In the genomic region with DNA sequence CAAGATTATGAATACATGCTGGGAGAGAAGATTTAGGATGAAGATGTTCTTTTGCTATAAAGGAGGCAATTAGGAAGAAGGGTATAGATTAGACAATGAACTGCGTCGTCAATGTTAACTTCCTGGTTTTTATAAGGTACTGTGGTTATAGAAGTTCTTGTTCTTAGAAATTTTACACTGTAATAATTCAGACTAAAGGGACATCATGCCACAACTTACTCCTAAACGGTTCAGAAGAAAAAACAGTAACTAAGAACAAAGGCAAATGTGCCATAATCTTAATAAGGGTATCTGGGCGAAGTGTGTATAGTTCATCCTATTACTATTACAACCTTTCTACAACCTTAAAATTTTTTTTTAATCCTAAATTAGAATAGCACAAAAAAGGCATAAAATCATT, we compare ENCODE assay signal across 1 cellular context.
TF ChIP-seq lines count a peak whose summit lies in the region.

No MANE protein-coding gene starts in this region.

TF ChIP-seq in K562, 482 proteins besides CTCF, POLR2A, EP300 and RAD21:
- TF ChIP-seq, protein P1, sequence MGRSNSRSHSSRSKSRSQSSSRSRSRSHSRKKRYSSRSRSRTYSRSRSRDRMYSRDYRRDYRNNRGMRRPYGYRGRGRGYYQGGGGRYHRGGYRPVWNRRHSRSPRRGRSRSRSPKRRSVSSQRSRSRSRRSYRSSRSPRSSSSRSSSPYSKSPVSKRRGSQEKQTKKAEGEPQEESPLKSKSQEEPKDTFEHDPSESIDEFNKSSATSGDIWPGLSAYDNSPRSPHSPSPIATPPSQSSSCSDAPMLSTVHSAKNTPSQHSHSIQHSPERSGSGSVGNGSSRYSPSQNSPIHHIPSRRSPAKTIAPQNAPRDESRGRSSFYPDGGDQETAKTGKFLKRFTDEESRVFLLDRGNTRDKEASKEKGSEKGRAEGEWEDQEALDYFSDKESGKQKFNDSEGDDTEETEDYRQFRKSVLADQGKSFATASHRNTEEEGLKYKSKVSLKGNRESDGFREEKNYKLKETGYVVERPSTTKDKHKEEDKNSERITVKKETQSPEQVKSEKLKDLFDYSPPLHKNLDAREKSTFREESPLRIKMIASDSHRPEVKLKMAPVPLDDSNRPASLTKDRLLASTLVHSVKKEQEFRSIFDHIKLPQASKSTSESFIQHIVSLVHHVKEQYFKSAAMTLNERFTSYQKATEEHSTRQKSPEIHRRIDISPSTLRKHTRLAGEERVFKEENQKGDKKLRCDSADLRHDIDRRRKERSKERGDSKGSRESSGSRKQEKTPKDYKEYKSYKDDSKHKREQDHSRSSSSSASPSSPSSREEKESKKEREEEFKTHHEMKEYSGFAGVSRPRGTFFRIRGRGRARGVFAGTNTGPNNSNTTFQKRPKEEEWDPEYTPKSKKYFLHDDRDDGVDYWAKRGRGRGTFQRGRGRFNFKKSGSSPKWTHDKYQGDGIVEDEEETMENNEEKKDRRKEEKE (IDR thresholded peaks at IDR 0.05; ENCODE audit: borderline replicate concordance in 1 of 2, control insufficient read depth in 1 of 2, low read depth in 2 of 2, low read length in 1 of 2) = no peak
- peak; percentile 62 for TF ChIP-seq RBM22 (IDR thresholded peaks at IDR 0.05; ENCODE audit: low read depth, low read length, poor library complexity, severe bottlenecking)
